8 cellular contexts compared by ENCODE assay signal in genomic region chr12:570949-571794, GRCh38.
DNase-seq lines count a peak whose midpoint lies in the region; ATAC-seq and TF ChIP-seq lines count a peak whose summit lies in the region.

No MANE protein-coding gene starts in this region.

- intact Hi-C loops in esophagus squamous epithelium (cut with DNase I): loop anchor here (5.0 to 10.0 kb wide), 2 partner anchors 74 to 181 kb away; partner anchors contain the start of gene WNK1

- TF ChIP-seq POLR2A in esophagus squamous epithelium (IDR thresholded peaks at IDR 0.05): no peak

- H3K4me3 ChIP-seq in RWPE2 (ENCODE audit: severe bottlenecking) (peak overlapping the region; percentile 41), esophagus squamous epithelium (peak overlapping the region; percentile 36 to 76 (median 62))

- peaks cover 15% of the 10 kb centered on the region for H3K4me1 ChIP-seq in RWPE2 (ENCODE audit: insufficient read depth, poor library complexity, severe bottlenecking)
- peaks cover 28 to 72% (median 40%) of the 10 kb centered on the region in 3 donors for H3K4me1 ChIP-seq in esophagus squamous epithelium

- peaks cover 18 to 51% (median 47%) of the 10 kb centered on the region in 4 donors for H3K4me1 Mint-ChIP-seq in naive thymus-derived CD8-positive, alpha-beta T cell

- 19 to 24% methylated on average over 6 to 12 of the region's 21 CpGs for WGBS in esophagus squamous epithelium, 2 donors

- ATAC-seq in RWPE2 (ENCODE audit: low read depth): peak; percentile 53
- ATAC-seq in naive thymus-derived CD8-positive, alpha-beta T cell: no peak
- no peak for ATAC-seq in HG03045 (IDR thresholded peaks at IDR 0.05; ENCODE audit: unreplicated experiment)

- POLR2A ChIA-PET in naive thymus-derived CD8-positive, alpha-beta T cell (lab: Charles Lee): interaction anchor here (0.7 kb wide), 1 partner anchor 243 kb away, joined by 3 read pairs; no protein-coding TSS in a partner anchor

- peak; percentile 71 for DNase-seq in GM04504 (ENCODE audit: low read depth)
- DNase-seq in RWPE2 (ENCODE audit: low spot score): peak; percentile 86
- DNase-seq in esophagus squamous epithelium (lab: John Stamatoyannopoulos, UW): no peak
- DNase-seq in naive thymus-derived CD8-positive, alpha-beta T cell: peak in 1 of 10 donors; percentile 60
- DNase-seq in GM20000 (ENCODE audit: low spot score): no peak
- no peak for DNase-seq in COLO829 (ENCODE audit: low spot score)
- DNase-seq in stimulated activated CD4-positive, alpha-beta T cell treated with anti-CD3 and anti-CD28 coated beads, Interleukin-4, amount 100 ng/mL, for 4 hours: no peak

- H3K4me3 Mint-ChIP-seq in naive thymus-derived CD8-positive, alpha-beta T cell: peak overlapping the region in 8 of 10 donors; percentile 26 to 73 (median 46)

- H3K36me3 ChIP-seq in RWPE2 (ENCODE audit: low read depth) (no peaks in the 10 kb centered on the region), esophagus squamous epithelium (no peaks in the 10 kb centered on the region)

- no peaks in the 10 kb centered on the region for H3K27me3 Mint-ChIP-seq in naive thymus-derived CD8-positive, alpha-beta T cell

- H3K27ac ChIP-seq in RWPE2 (ENCODE audit: poor library complexity, severe bottlenecking): peak overlapping the region; percentile 93
- peak overlapping the region; percentile 90 to 96 (median 95) for H3K27ac ChIP-seq in esophagus squamous epithelium

- H3K27me3 ChIP-seq in RWPE2 (ENCODE audit: insufficient read depth, poor library complexity, severe bottlenecking) (no peaks in the 10 kb centered on the region), esophagus squamous epithelium (no peaks in the 10 kb centered on the region)

- no peaks in the 10 kb centered on the region for H3K36me3 Mint-ChIP-seq in naive thymus-derived CD8-positive, alpha-beta T cell

- H3K9me3 ChIP-seq in RWPE2 (ENCODE audit: severe bottlenecking): no peaks in the 10 kb centered on the region
- H3K9me3 ChIP-seq in esophagus squamous epithelium: no peaks in the 10 kb centered on the region

- peak overlapping the region in 1 of 10 donors; percentile 76 for H3K27ac Mint-ChIP-seq in naive thymus-derived CD8-positive, alpha-beta T cell

- no peaks in the 10 kb centered on the region for H3K9me3 Mint-ChIP-seq in naive thymus-derived CD8-positive, alpha-beta T cell

- no peak for TF ChIP-seq CTCF in RWPE2 (IDR thresholded peaks at IDR 0.05; ENCODE audit: poor library complexity, severe bottlenecking)
- no peak for TF ChIP-seq CTCF in esophagus squamous epithelium (IDR thresholded peaks at IDR 0.05)
- no peak for TF ChIP-seq CTCF in GM20000 (IDR thresholded peaks at IDR 0.05; ENCODE audit: extremely low read depth, missing control alignments)

Comparison
In these comparisons a context has a peak if more than half of its experiments do, and no peak if none do; other contexts are left out.
1. DNase-seq: peak in GM04504 (single experiment) and RWPE2 (single experiment); none in esophagus squamous epithelium (single experiment), GM20000 (single experiment), COLO829 (single experiment) and stimulated activated CD4-positive, alpha-beta T cell treated with anti-CD3 and anti-CD28 coated beads, Interleukin-4, amount 100 ng/mL, for 4 hours (0 of 2).